Comparison of ENCODE assay signal across 15 cellular contexts in genomic region chr15:68367992-68368391, GRCh38.
"Had no signal": no experiment of that assay in that cellular context is flagged by ENCODE, and none has a peak within 500 bp of the region (broad histone marks: within the 10 kb centered on the region; RNA-seq: fewer than 3 reads in every experiment).

No MANE protein-coding gene starts in this region.

- H3K9me3 ChIP-seq: adrenal gland, right lobe of liver, SJCRH30 had no signal

- H3K27ac ChIP-seq: cardiac muscle cell, foreskin keratinocyte, right lobe of liver, SJCRH30 had no signal

- H3K27me3 ChIP-seq: adrenal gland, cardiac muscle cell, right lobe of liver had no signal

- DNase-seq: activated gamma-delta T cell; endodermal cell; foreskin keratinocyte; glutamatergic neuron; mesendoderm; natural killer cell; right lobe of liver; SJCRH30; stimulated activated CD4-positive, alpha-beta T cell treated with anti-CD3 and anti-CD28 coated beads, Interleukin-4, amount 100 ng/mL, for 24 hours had no signal

- ATAC-seq: activated CD4-positive, CD25-positive, alpha-beta regulatory T cell treated with anti-CD3 and anti-CD28 coated beads, Interleukin-2, amount 50 U/mL, for 24 hours; activated naive CD4-positive, alpha-beta T cell treated with anti-CD3 and anti-CD28 coated beads, Interleukin-2, amount 50 U/mL, for 72 hours; foreskin keratinocyte; natural killer cell; stimulated activated memory B cell treated with anti-CD40 and anti-IgM and Interleukin-4, amounts not matched to agents 10 μg/mL and 1 μg/mL and 100 μg/mL, for 72 hours had no signal

- H3K4me1 ChIP-seq: foreskin keratinocyte, right lobe of liver, SJCRH30 had no signal

- H3K4me3 ChIP-seq: adrenal gland, cardiac muscle cell, right lobe of liver, SJCRH30, smooth muscle cell had no signal

- H3K36me3 ChIP-seq: adrenal gland, cardiac muscle cell, right lobe of liver, SJCRH30 had no signal
